ENCODE assay signal across 18 cellular contexts in genomic region chr2:180202591-180202990, GRCh38.
DNase-seq lines count a peak whose midpoint lies in the region; ATAC-seq, FAIRE-seq and TF ChIP-seq lines count a peak whose summit lies in the region.
"Had no signal": no experiment of that assay in that cellular context is flagged by ENCODE, and none has a peak within 500 bp of the region (broad histone marks: within the 10 kb centered on the region; RNA-seq: fewer than 3 reads in every experiment).

No MANE protein-coding gene starts in this region.

- H3K56ac ChIP-seq in mesendoderm (ENCODE audit: low read length): no peak overlapping the region

- no peak overlapping the region for H3K23ac ChIP-seq in mesendoderm (ENCODE audit: low read length)

- intact Hi-C loops in CD8-positive, alpha-beta T cell (cut with DNase I, micrococcal nuclease): no loop called here

- no peak overlapping the region for H3K9ac ChIP-seq in mesendoderm (ENCODE audit: low read length)

- H3K27ac ChIP-seq in mesendoderm (ENCODE audit: low read depth, low read length) (no peak overlapping the region), temporal lobe (ENCODE audit: low read depth, low read length) (peak overlapping the region; percentile 50)
- H3K27ac ChIP-seq in CD8-positive, alpha-beta T cell (ENCODE audit: low read depth, low read length): no peak overlapping the region
- H3K27ac ChIP-seq: 22Rv1 had no signal

- H3K18ac ChIP-seq in mesendoderm (ENCODE audit: low read length): peak overlapping the region; percentile 28

- H3K4me2 ChIP-seq in mesendoderm (ENCODE audit: low read length): no peak overlapping the region

- no peaks in the 10 kb centered on the region for H3K79me1 ChIP-seq in mesendoderm (ENCODE audit: low read length)

- DNase-seq in NCI-H1694 treated with DMSO at 0.1 percent for 48 hours (lab: John Stamatoyannopoulos, UW) (peak; percentile 55), NCI-H1694 (lab: John Stamatoyannopoulos, UW) (no peak), mesendoderm (no peak), nephron progenitor cell (no peak), COLO668 (lab: John Stamatoyannopoulos, UW; ENCODE audit: unreplicated experiment) (no peak)
- no peak for DNase-seq in CD8-positive, alpha-beta T cell
- DNase-seq: activated CD8-positive, alpha-beta memory T cell treated with anti-CD3 and anti-CD28 coated beads for 24 hours; aorta; CD8-positive, alpha-beta memory T cell; effector CD4-positive, alpha-beta T cell; Kasumi-1; mammary epithelial cell; occipital lobe; OCI-M1 had no signal

- H3K79me2 ChIP-seq in mesendoderm (ENCODE audit: control insufficient read depth, insufficient read depth, low read length): no peaks in the 10 kb centered on the region

- H3K27me3 ChIP-seq in mesendoderm (ENCODE audit: insufficient read depth, low read length, poor library complexity): no peaks in the 10 kb centered on the region
- H3K27me3 ChIP-seq in CD8-positive, alpha-beta T cell (ENCODE audit: insufficient read depth, low read length): no peaks in the 10 kb centered on the region

- H3K9me3 Mint-ChIP-seq in nephron progenitor cell: no peaks in the 10 kb centered on the region
- H3K9me3 Mint-ChIP-seq in CD8-positive, alpha-beta T cell: no peaks in the 10 kb centered on the region
- H3K9me3 Mint-ChIP-seq: CD8-positive, alpha-beta memory T cell had no signal

- no peak overlapping the region for H3K27ac Mint-ChIP-seq in nephron progenitor cell
- no peak overlapping the region for H3K27ac Mint-ChIP-seq in CD8-positive, alpha-beta T cell
- H3K27ac Mint-ChIP-seq: CD8-positive, alpha-beta memory T cell had no signal

- H3K36me3 ChIP-seq in mesendoderm (ENCODE audit: control insufficient read depth, insufficient read depth, low read length): no peaks in the 10 kb centered on the region
- no peaks in the 10 kb centered on the region for H3K36me3 ChIP-seq in CD8-positive, alpha-beta T cell (ENCODE audit: insufficient read depth, low read length)

- H3K4me1 Mint-ChIP-seq in nephron progenitor cell: no peaks in the 10 kb centered on the region
- H3K4me1 Mint-ChIP-seq in CD8-positive, alpha-beta T cell (ENCODE audit: low read depth): no peaks in the 10 kb centered on the region

- H3K4me3 Mint-ChIP-seq in nephron progenitor cell: no peak overlapping the region
- H3K4me3 Mint-ChIP-seq in CD8-positive, alpha-beta T cell: no peak overlapping the region
- H3K4me3 Mint-ChIP-seq: CD8-positive, alpha-beta memory T cell had no signal

- no peak for ATAC-seq in CD8-positive, alpha-beta T cell
- ATAC-seq: SK-N-SH treated with all-trans-retinoic acid at 6 μM for 48 hours had no signal

- no peak overlapping the region for H3K4ac ChIP-seq in mesendoderm (ENCODE audit: low read depth, low read length)

- no peak overlapping the region for H2BK120ac ChIP-seq in mesendoderm (ENCODE audit: low read depth, low read length)

- H3K36me3 Mint-ChIP-seq in nephron progenitor cell (ENCODE audit: low read depth): no peaks in the 10 kb centered on the region
- H3K36me3 Mint-ChIP-seq in CD8-positive, alpha-beta T cell: no peaks in the 10 kb centered on the region
- H3K36me3 Mint-ChIP-seq: CD8-positive, alpha-beta memory T cell had no signal

- H3K27me3 Mint-ChIP-seq in nephron progenitor cell (ENCODE audit: low read depth, poor library complexity): peaks cover 4% of the 10 kb centered on the region
- H3K27me3 Mint-ChIP-seq in CD8-positive, alpha-beta T cell (ENCODE audit: low read depth): no peaks in the 10 kb centered on the region

- H4K5ac ChIP-seq in mesendoderm (ENCODE audit: low read length): no peak overlapping the region

- WGBS in mesendoderm (ENCODE audit: extremely low coverage, insufficient coverage, low lambda C conversion rate): no CpG with 5 or more reads among the region's 7 CpGs

- no peak overlapping the region for H2AK5ac ChIP-seq in mesendoderm (ENCODE audit: low read length)

- CTCF ChIA-PET in CD8-positive, alpha-beta T cell (lab: Charles Lee): no interaction called here

- POLR2A ChIA-PET in CD8-positive, alpha-beta T cell (lab: Charles Lee): no interaction called here

- peak; percentile 99 for FAIRE-seq in endometrium (lab: Jason Lieb, UNC)

- TF ChIP-seq CTCF in nephron progenitor cell (IDR thresholded peaks at IDR 0.05): no peak
- TF ChIP-seq CTCF in CD8-positive, alpha-beta T cell (IDR thresholded peaks at IDR 0.05): no peak

- no peak overlapping the region for H2BK15ac ChIP-seq in mesendoderm (replicated peaks; ENCODE audit: low read depth)

- H4K8ac ChIP-seq in mesendoderm (ENCODE audit: low read depth, low read length): no peak overlapping the region

- no peak overlapping the region for H3K4me3 ChIP-seq in mesendoderm (ENCODE audit: low read length)
- no peak overlapping the region for H3K4me3 ChIP-seq in CD8-positive, alpha-beta T cell (ENCODE audit: low read depth, low read length)

- H3K4me1 ChIP-seq in mesendoderm (ENCODE audit: control insufficient read depth, low read depth, low read length): no peaks in the 10 kb centered on the region
- no peaks in the 10 kb centered on the region for H3K4me1 ChIP-seq in CD8-positive, alpha-beta T cell (ENCODE audit: insufficient read depth, low read length)

- no peaks in the 10 kb centered on the region for H3K9me3 ChIP-seq in CD8-positive, alpha-beta T cell (ENCODE audit: low read length)

- no peak overlapping the region for H2BK5ac ChIP-seq in mesendoderm (ENCODE audit: low read length)
